Comparison of ENCODE assay signal across 8 cellular contexts in genomic region chr2:96174251-96175144, GRCh38. TPM values are rescaled to one million over a fixed set of nuclear protein-coding genes. Genes with fewer than 3 reads are reported as not detected.
DNase-seq lines count a peak whose midpoint lies in the region; ATAC-seq and TF ChIP-seq lines count a peak whose summit lies in the region.

No MANE protein-coding gene starts in this region.

- peak; percentile 88 for DNase-seq in AG20443 (ENCODE audit: low spot score)
- peak; percentile 58 for DNase-seq in NK-92 treated with Interleukin-12 subunit alpha and Interleukin-12 subunit beta, amount 100 ng/mL, for 24 hours (lab: John Stamatoyannopoulos, UW)
- DNase-seq in activated CD8-positive, alpha-beta memory T cell treated with anti-CD3 and anti-CD28 coated beads for 24 hours: peak; percentile 94
- peak; percentile 66 to 72 (median 70) for DNase-seq in effector memory CD4-positive, alpha-beta T cell
- peak; percentile 53 to 83 for DNase-seq in mesothelial cell of epicardium (ENCODE audit: low spot score in 2 of 2, unreplicated experiment in 2 of 2)
- peak; percentile 66 to 77 for DNase-seq in stimulated activated CD8-positive, alpha-beta memory T cell treated with anti-CD3 and anti-CD28 coated beads, Interleukin-4, amount 100 ng/mL, for 1 hour (ENCODE audit: low read depth in 2 of 2, low spot score in 1 of 2)

- H3K27ac ChIP-seq in effector memory CD4-positive, alpha-beta T cell (ENCODE audit: insufficient read depth, low read length, poor library complexity, severe bottlenecking): no peak overlapping the region

- no peak overlapping the region for H3K27ac Mint-ChIP-seq in mesothelial cell of epicardium

- no peaks in the 10 kb centered on the region for H3K4me1 ChIP-seq in effector memory CD4-positive, alpha-beta T cell (ENCODE audit: control insufficient read depth, insufficient read depth, low read length, poor library complexity, severe bottlenecking)

- H3K27me3 Mint-ChIP-seq in mesothelial cell of epicardium (ENCODE audit: low read depth): peaks cover 12% of the 10 kb centered on the region

- no peaks in the 10 kb centered on the region for H3K36me3 Mint-ChIP-seq in mesothelial cell of epicardium

- peak; percentile 82 for ATAC-seq in GM18909 (IDR thresholded peaks at IDR 0.05; ENCODE audit: poor library complexity, unreplicated experiment)
- ATAC-seq in HG03565 (IDR thresholded peaks at IDR 0.05; ENCODE audit: unreplicated experiment): peak; percentile 62

- no peak overlapping the region for H3K4me3 Mint-ChIP-seq in mesothelial cell of epicardium

- peak; percentile 87 for TF ChIP-seq CTCF in mesothelial cell of epicardium (IDR thresholded peaks at IDR 0.05; ENCODE audit: unreplicated experiment)

- H3K27me3 ChIP-seq in effector memory CD4-positive, alpha-beta T cell (replicated peaks; ENCODE audit: control insufficient read depth, insufficient read depth, low read length, poor library complexity, severe bottlenecking): no peaks in the 10 kb centered on the region

- H3K4me1 Mint-ChIP-seq in mesothelial cell of epicardium: peaks cover 9% of the 10 kb centered on the region

- H3K9me3 Mint-ChIP-seq in mesothelial cell of epicardium: peaks cover 11% of the 10 kb centered on the region

- H3K9me3 ChIP-seq in effector memory CD4-positive, alpha-beta T cell (ENCODE audit: control insufficient read depth, low read length): no peaks in the 10 kb centered on the region

- no peaks in the 10 kb centered on the region for H3K36me3 ChIP-seq in effector memory CD4-positive, alpha-beta T cell (ENCODE audit: control insufficient read depth, insufficient read depth, low read length)

- H3K4me3 ChIP-seq in effector memory CD4-positive, alpha-beta T cell (ENCODE audit: insufficient read depth, low read depth, low read length, poor library complexity, severe bottlenecking): no peak overlapping the region

RNA-seq across cellular contexts. Expression of gene DUSP2, which starts 29.3 kb away (rescaled TPM):
- total RNA-seq in mesothelial cell of epicardium: 38.3 to 42.7 TPM (median 40.6 TPM) in 3 replicates

RNA-seq across cellular contexts. Expression of gene STARD7, which starts 34.1 kb away (rescaled TPM):
- 107 to 109 TPM (median 108 TPM) in 3 replicates for total RNA-seq in mesothelial cell of epicardium

RNA-seq across cellular contexts. Expression of gene ASTL, which starts 36.2 kb away (rescaled TPM):
- 0.60 to 1.2 TPM (median 1.1 TPM) in 3 replicates for total RNA-seq in mesothelial cell of epicardium

RNA-seq across cellular contexts. Expression of gene ADRA2B, which starts 58.1 kb away (rescaled TPM):
- 0.51 to 0.63 TPM (median 0.56 TPM) in 3 replicates for total RNA-seq in mesothelial cell of epicardium
